9 cellular contexts compared by ENCODE assay signal in the genomic region with DNA sequence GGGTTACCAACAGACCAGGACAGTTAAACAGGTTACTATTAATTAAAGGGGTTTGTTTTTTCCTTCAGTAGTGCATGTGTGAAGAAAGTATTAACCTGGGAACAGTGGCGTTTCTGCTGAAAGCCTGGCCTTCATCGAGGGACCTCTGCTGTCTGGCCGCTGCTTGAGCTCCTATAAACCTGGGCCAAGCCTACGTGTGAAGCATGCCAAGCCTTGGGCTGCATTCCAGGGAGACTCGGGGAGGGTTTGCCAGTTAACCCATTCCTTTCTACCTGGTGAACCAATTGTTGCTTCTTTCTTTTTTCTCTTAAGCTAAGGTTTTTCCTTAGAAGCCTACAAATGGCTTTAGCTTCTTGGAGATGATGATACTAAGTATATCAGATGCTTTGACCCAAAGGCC. TPM values are rescaled to one million over a fixed set of nuclear protein-coding genes. Genes with fewer than 3 reads are reported as not detected.
DNase-seq lines count a peak whose midpoint lies in the region; ATAC-seq and TF ChIP-seq lines count a peak whose summit lies in the region.
"Had no signal": no experiment of that assay in that cellular context is flagged by ENCODE, and none has a peak within 500 bp of the region (broad histone marks: within the 10 kb centered on the region; RNA-seq: fewer than 3 reads in every experiment).

No MANE protein-coding gene starts in this region.

- H4K20me1 ChIP-seq in smooth muscle cell (ENCODE audit: low read depth): peaks cover 15% of the 10 kb centered on the region

- peaks cover 64% of the 10 kb centered on the region for H3K79me2 ChIP-seq in smooth muscle cell (ENCODE audit: low read depth)

- H3K9me3 ChIP-seq in adipocyte (ENCODE audit: control insufficient read depth, low read length) (no peaks in the 10 kb centered on the region), heart left ventricle (no peaks in the 10 kb centered on the region), smooth muscle cell (replicated peaks; ENCODE audit: low read depth) (no peaks in the 10 kb centered on the region), BE2C (no peaks in the 10 kb centered on the region)

- peak overlapping the region; percentile 33 for H3K4me3 ChIP-seq in adipocyte (ENCODE audit: low read length)
- H3K4me3 ChIP-seq in heart left ventricle: no peak overlapping the region
- H3K4me3 ChIP-seq in smooth muscle cell: no peak overlapping the region
- H3K4me3 ChIP-seq in BE2C (ENCODE audit: low read depth, low read length): no peak overlapping the region

- TF ChIP-seq POLR2A in heart left ventricle (IDR thresholded peaks at IDR 0.05): no peak

- H3K9ac ChIP-seq in adipocyte (ENCODE audit: low read length): peak overlapping the region; percentile 13
- peak overlapping the region; percentile 22 for H3K9ac ChIP-seq in smooth muscle cell (ENCODE audit: low read depth)

- ATAC-seq in heart left ventricle: peak; percentile 67 to 73 (median 69)

- TF ChIP-seq CTCF in heart left ventricle (IDR thresholded peaks at IDR 0.05): no peak
- no peak for TF ChIP-seq CTCF in smooth muscle cell (IDR thresholded peaks at IDR 0.05; ENCODE audit: borderline replicate concordance, insufficient read depth, poor library complexity, severe bottlenecking)
- no peak for TF ChIP-seq CTCF in BE2C (IDR thresholded peaks at IDR 0.05; ENCODE audit: low read depth, low read length)

- intact Hi-C loops in heart left ventricle (cut with DNase I): no loop called here

- H3K27me3 ChIP-seq in adipocyte (replicated peaks; ENCODE audit: control insufficient read depth, insufficient read depth, low read length) (no peaks in the 10 kb centered on the region), heart left ventricle (no peaks in the 10 kb centered on the region), smooth muscle cell (ENCODE audit: low read depth) (no peaks in the 10 kb centered on the region), BE2C (no peaks in the 10 kb centered on the region)

- H3K4me2 ChIP-seq in smooth muscle cell: peak overlapping the region; percentile 79

- no peak overlapping the region for H2AFZ ChIP-seq in smooth muscle cell (ENCODE audit: low read depth)

- H3K27ac ChIP-seq in heart left ventricle (peak overlapping the region in 10 of 12 donors; percentile 27 to 65 (median 34)), smooth muscle cell (ENCODE audit: low read depth) (peak overlapping the region; percentile 99)
- H3K27ac ChIP-seq: 22Rv1 had no signal

- 14 to 22% (median 19%) methylated on average over 5 of the region's 5 CpGs for WGBS in heart left ventricle, 4 donors
- WGBS in smooth muscle cell (ENCODE audit: low lambda C conversion rate): 8% methylated on average over 5 of the region's 5 CpGs

- DNase-seq in DMS 273 (lab: John Stamatoyannopoulos, UW; ENCODE audit: unreplicated experiment) (peak; percentile 11), DMS 273 treated with DMSO at 0.1 percent for 48 hours (lab: John Stamatoyannopoulos, UW) (no peak), adipocyte (ENCODE audit: low read depth) (peak; percentile 66), heart left ventricle (peak in 4 of 5 donors; percentile 49 to 75 (median 70)), smooth muscle cell (lab: John Stamatoyannopoulos, UW; ENCODE audit: unreplicated experiment) (no peak), DMS53 (lab: John Stamatoyannopoulos, UW) (no peak), BE2C (no peak)
- no peak for DNase-seq in activated T-cell treated with anti-CD3 and anti-CD28 coated beads, Interleukin-2, amount 50 U/mL, for 1 hour

- H3F3A ChIP-seq in smooth muscle cell (ENCODE audit: low read depth): peaks cover 25% of the 10 kb centered on the region

- no peaks in the 10 kb centered on the region for H3K36me3 ChIP-seq in adipocyte (ENCODE audit: control insufficient read depth, insufficient read depth, low read length, severe bottlenecking)
- no peaks in the 10 kb centered on the region for H3K36me3 ChIP-seq in heart left ventricle
- H3K36me3 ChIP-seq in smooth muscle cell (ENCODE audit: low read depth): no peaks in the 10 kb centered on the region
- H3K36me3 ChIP-seq in BE2C: no peaks in the 10 kb centered on the region

- H3K4me1 ChIP-seq in adipocyte (ENCODE audit: control insufficient read depth, insufficient read depth, low read length): peaks cover 38% of the 10 kb centered on the region
- peaks cover 0 to 73% (median 23%) of the 10 kb centered on the region in 12 donors for H3K4me1 ChIP-seq in heart left ventricle
- H3K4me1 ChIP-seq in smooth muscle cell (ENCODE audit: low read depth): peaks cover 23% of the 10 kb centered on the region
- no peaks in the 10 kb centered on the region for H3K4me1 ChIP-seq in BE2C

RNA-seq across cellular contexts. Expression of gene PFKP, which starts 23.6 kb away (rescaled TPM):
- total RNA-seq in heart left ventricle (100 to 1,000 TPM; 141 to 318 (median 183) TPM), smooth muscle cell (178 and 183 TPM in 2 replicates)
- polyA plus RNA-seq in heart left ventricle (100 to 1,000 TPM in 1 of 2 donors, 10 to 100 TPM in 1; 68.0 to 231 TPM), smooth muscle cell (203 and 251 TPM in 2 replicates)
- 25.6 TPM for polyA plus RNA-seq in BE2C (2012; ENCODE audit: insufficient read depth, insufficient read length, low read depth)

Comparison
In these comparisons a context has a peak if more than half of its experiments do, and no peak if none do; other contexts are left out.
1. DNase-seq: peak in DMS 273 (single experiment), adipocyte (single experiment) and heart left ventricle (4 of 5); none in DMS 273 treated with DMSO at 0.1 percent for 48 hours (single experiment), smooth muscle cell (single experiment), activated T-cell treated with anti-CD3 and anti-CD28 coated beads, Interleukin-2, amount 50 U/mL, for 1 hour (single experiment), DMS53 (single experiment) and BE2C (single experiment).